Comparison of ENCODE assay signal across 11 cellular contexts in genomic region chrX:13432376-13432775, GRCh38.
DNase-seq lines count a peak whose midpoint lies in the region; ATAC-seq, FAIRE-seq and TF ChIP-seq lines count a peak whose summit lies in the region.
"Had no signal": no experiment of that assay in that cellular context is flagged by ENCODE, and none has a peak within 500 bp of the region (broad histone marks: within the 10 kb centered on the region; RNA-seq: fewer than 3 reads in every experiment).

No MANE protein-coding gene starts in this region.

- H3K4me1 ChIP-seq in esophagus muscularis mucosa: peaks cover 12 to 26% (median 15%) of the 10 kb centered on the region in 4 donors

- no peaks in the 10 kb centered on the region for H3K36me3 ChIP-seq in esophagus muscularis mucosa
- H3K36me3 ChIP-seq: BLaER1 had no signal

- intact Hi-C loops in esophagus muscularis mucosa (cut with DNase I): no loop called here

- 36% methylated on average over 1 of the region's 1 CpG for WGBS in esophagus muscularis mucosa

- peaks cover 31% of the 10 kb centered on the region for H3K4me1 Mint-ChIP-seq in nephron

- ATAC-seq in HG03378 (IDR thresholded peaks at IDR 0.05; ENCODE audit: unreplicated experiment) (no peak), GM19023 (IDR thresholded peaks at IDR 0.05; ENCODE audit: unreplicated experiment) (no peak)

- no peak for TF ChIP-seq EP300 in esophagus muscularis mucosa (IDR thresholded peaks at IDR 0.05)

- no peak overlapping the region for H3K4me3 Mint-ChIP-seq in nephron

- no peak overlapping the region for H3K4me3 ChIP-seq in esophagus muscularis mucosa
- H3K4me3 ChIP-seq: BLaER1 had no signal

- no peaks in the 10 kb centered on the region for H3K27me3 Mint-ChIP-seq in nephron (ENCODE audit: low read depth)

- DNase-seq in ACHN (peak; percentile 11), RCC 7860 (ENCODE audit: low spot score) (peak; percentile 45), esophagus muscularis mucosa (ENCODE audit: extremely low spot score) (no peak), NCI-H1694 (lab: John Stamatoyannopoulos, UW) (no peak), C1 segment of cervical spinal cord (lab: John Stamatoyannopoulos, UW) (no peak)
- DNase-seq: NCI-H1092; stimulated activated naive CD4-positive, alpha-beta T cell treated with Interleukin-2 at 50 U/mL for 16 hours had no signal

- H3K27ac Mint-ChIP-seq in nephron: peak overlapping the region in 2 of 3 experiments; percentile 69 to 89

- no peak for TF ChIP-seq POLR2A in esophagus muscularis mucosa (IDR thresholded peaks at IDR 0.05; ENCODE audit: low read depth)

- no peaks in the 10 kb centered on the region for H3K27me3 ChIP-seq in esophagus muscularis mucosa

- TF ChIP-seq CTCF in esophagus muscularis mucosa (IDR thresholded peaks at IDR 0.05) (no peak), nephron (IDR thresholded peaks at IDR 0.05; ENCODE audit: unreplicated experiment in 3 of 3) (no peak)

- peak; percentile 81 for FAIRE-seq in RCC 7860 (lab: Jason Lieb, UNC)

- peaks cover 0 to 6% (median 0%) of the 10 kb centered on the region in 4 donors for H3K9me3 ChIP-seq in esophagus muscularis mucosa
- H3K9me3 ChIP-seq: BLaER1 had no signal

- H3K27ac ChIP-seq in esophagus muscularis mucosa (replicated peaks in 1 of 4): peak overlapping the region; percentile 73 to 82 (median 78)
- H3K27ac ChIP-seq: BLaER1 had no signal

- no peaks in the 10 kb centered on the region for H3K36me3 Mint-ChIP-seq in nephron (ENCODE audit: low read depth)

- in situ Hi-C loops in ACHN (cut with HindIII; ENCODE audit: low pct_ligation_motif_present, low pct_unique_long_range_greater_than_20kb, low sequenced_read_pairs): no loop called here

- peaks cover 4% of the 10 kb centered on the region for H3K9me3 Mint-ChIP-seq in nephron

Comparison
In these comparisons a context has a peak if more than half of its experiments do, and no peak if none do; other contexts are left out.
1. DNase-seq: peak in ACHN (single experiment) and RCC 7860 (single experiment); none in esophagus muscularis mucosa (single experiment), NCI-H1694 (single experiment) and C1 segment of cervical spinal cord (0 of 14).